Comparison of ENCODE assay signal across 16 cellular contexts in genomic region chr15:50563756-50564155, GRCh38. TPM values are rescaled to one million over a fixed set of nuclear protein-coding genes. Genes with fewer than 3 reads are reported as not detected.
DNase-seq lines count a peak whose midpoint lies in the region; ATAC-seq lines count a peak whose summit lies in the region.
"Had no signal": no experiment of that assay in that cellular context is flagged by ENCODE, and none has a peak within 500 bp of the region (broad histone marks: within the 10 kb centered on the region; RNA-seq: fewer than 3 reads in every experiment).

No MANE protein-coding gene starts in this region.

- H3K4me3 Mint-ChIP-seq in activated naive CD4-positive, alpha-beta T cell treated with anti-CD3 and anti-CD28 coated beads for 36 hours, result no peak overlapping the region
- no peak overlapping the region for H3K4me3 Mint-ChIP-seq in activated CD4-positive, alpha-beta memory T cell treated with anti-CD3 and anti-CD28 coated beads, Interleukin-2, amount 10 ng/mL, durations not matched to agents 7 days and 5 days
- H3K4me3 Mint-ChIP-seq in activated naive CD8-positive, alpha-beta T cell, result no peak overlapping the region
- H3K4me3 Mint-ChIP-seq in stimulated activated naive CD8-positive, alpha-beta T cell treated with anti-CD3 and anti-CD28 coated beads, Interleukin-15, amount 100 ng/mL, for 72 hours, result no peak overlapping the region
- H3K4me3 Mint-ChIP-seq: CD4-positive, alpha-beta T cell had no signal

- no peaks in the 10 kb centered on the region for H3K27me3 Mint-ChIP-seq in activated naive CD4-positive, alpha-beta T cell treated with anti-CD3 and anti-CD28 coated beads for 36 hours (ENCODE audit: low read depth)
- H3K27me3 Mint-ChIP-seq in activated CD4-positive, alpha-beta memory T cell treated with anti-CD3 and anti-CD28 coated beads, Interleukin-2, amount 10 ng/mL, durations not matched to agents 7 days and 5 days, result no peaks in the 10 kb centered on the region
- H3K27me3 Mint-ChIP-seq in activated naive CD8-positive, alpha-beta T cell, result no peaks in the 10 kb centered on the region
- no peaks in the 10 kb centered on the region for H3K27me3 Mint-ChIP-seq in stimulated activated naive CD8-positive, alpha-beta T cell treated with anti-CD3 and anti-CD28 coated beads, Interleukin-15, amount 100 ng/mL, for 72 hours
- H3K27me3 Mint-ChIP-seq: CD4-positive, alpha-beta T cell had no signal

- peaks cover 6% of the 10 kb centered on the region for H3K4me1 Mint-ChIP-seq in activated naive CD4-positive, alpha-beta T cell treated with anti-CD3 and anti-CD28 coated beads for 36 hours (ENCODE audit: low read depth)
- H3K4me1 Mint-ChIP-seq in activated CD4-positive, alpha-beta memory T cell treated with anti-CD3 and anti-CD28 coated beads, Interleukin-2, amount 10 ng/mL, durations not matched to agents 7 days and 5 days, result peaks cover 29% of the 10 kb centered on the region
- peaks cover 3% of the 10 kb centered on the region for H3K4me1 Mint-ChIP-seq in activated naive CD8-positive, alpha-beta T cell (ENCODE audit: low read depth)
- H3K4me1 Mint-ChIP-seq in stimulated activated naive CD8-positive, alpha-beta T cell treated with anti-CD3 and anti-CD28 coated beads, Interleukin-15, amount 100 ng/mL, for 72 hours, result peaks cover 20% of the 10 kb centered on the region

- intact Hi-C loops in activated naive CD4-positive, alpha-beta T cell treated with anti-CD3 and anti-CD28 coated beads for 36 hours (cut with micrococcal nuclease), result loop anchor here (5.0 kb wide), 1 partner anchor 56 kb away; no protein-coding TSS in a partner anchor

- H3K36me3 Mint-ChIP-seq in activated naive CD4-positive, alpha-beta T cell treated with anti-CD3 and anti-CD28 coated beads for 36 hours (ENCODE audit: low read depth), result peaks cover 19% of the 10 kb centered on the region
- peaks cover 54% of the 10 kb centered on the region for H3K36me3 Mint-ChIP-seq in activated CD4-positive, alpha-beta memory T cell treated with anti-CD3 and anti-CD28 coated beads, Interleukin-2, amount 10 ng/mL, durations not matched to agents 7 days and 5 days (ENCODE audit: low read depth)
- H3K36me3 Mint-ChIP-seq in activated naive CD8-positive, alpha-beta T cell, result peaks cover 9% of the 10 kb centered on the region

- peak; percentile 59 for ATAC-seq in stimulated activated naive CD8-positive, alpha-beta T cell treated with anti-CD3 and anti-CD28 coated beads, Interleukin-15, amount 100 ng/mL, for 72 hours
- ATAC-seq: PC-3 had no signal

- no peaks in the 10 kb centered on the region for H3K9me3 Mint-ChIP-seq in activated naive CD4-positive, alpha-beta T cell treated with anti-CD3 and anti-CD28 coated beads for 36 hours
- no peaks in the 10 kb centered on the region for H3K9me3 Mint-ChIP-seq in activated CD4-positive, alpha-beta memory T cell treated with anti-CD3 and anti-CD28 coated beads, Interleukin-2, amount 10 ng/mL, durations not matched to agents 7 days and 5 days
- H3K9me3 Mint-ChIP-seq in activated naive CD8-positive, alpha-beta T cell (ENCODE audit: low read depth), result no peaks in the 10 kb centered on the region
- no peaks in the 10 kb centered on the region for H3K9me3 Mint-ChIP-seq in stimulated activated naive CD8-positive, alpha-beta T cell treated with anti-CD3 and anti-CD28 coated beads, Interleukin-15, amount 100 ng/mL, for 72 hours
- H3K9me3 Mint-ChIP-seq: CD4-positive, alpha-beta T cell had no signal

- H3K27ac Mint-ChIP-seq in activated naive CD4-positive, alpha-beta T cell treated with anti-CD3 and anti-CD28 coated beads for 36 hours, result peak overlapping the region; percentile 75
- peak overlapping the region; percentile 26 for H3K27ac Mint-ChIP-seq in activated CD4-positive, alpha-beta memory T cell treated with anti-CD3 and anti-CD28 coated beads, Interleukin-2, amount 10 ng/mL, durations not matched to agents 7 days and 5 days
- peak overlapping the region; percentile 56 for H3K27ac Mint-ChIP-seq in activated naive CD8-positive, alpha-beta T cell
- no peak overlapping the region for H3K27ac Mint-ChIP-seq in stimulated activated naive CD8-positive, alpha-beta T cell treated with anti-CD3 and anti-CD28 coated beads, Interleukin-15, amount 100 ng/mL, for 72 hours

- POLR2A ChIA-PET in activated CD4-positive, alpha-beta memory T cell treated with anti-CD3 and anti-CD28 coated beads, Interleukin-2, amount 10 ng/mL, durations not matched to agents 7 days and 5 days (lab: Charles Lee), result no interaction called here

- CTCF ChIA-PET in activated naive CD4-positive, alpha-beta T cell treated with anti-CD3 and anti-CD28 coated beads for 36 hours (lab: Charles Lee), result interaction anchor here (1.4 kb wide), 1 partner anchor 15 kb away, joined by 4 read pairs; no protein-coding TSS in a partner anchor
- CTCF ChIA-PET in activated CD4-positive, alpha-beta memory T cell treated with anti-CD3 and anti-CD28 coated beads, Interleukin-2, amount 10 ng/mL, durations not matched to agents 7 days and 5 days (lab: Charles Lee), result interaction anchor here (1.4 kb wide), 1 partner anchor 89 kb away, joined by 3 read pairs; no protein-coding TSS in a partner anchor

- DNase-seq in activated naive CD4-positive, alpha-beta T cell treated with anti-CD3 and anti-CD28 coated beads for 36 hours, result no peak
- no peak for DNase-seq in activated naive CD4-positive, alpha-beta T cell (lab: John Stamatoyannopoulos, UW)
- no peak for DNase-seq in activated CD4-positive, alpha-beta memory T cell treated with anti-CD3 and anti-CD28 coated beads, Interleukin-2, amount 10 ng/mL, durations not matched to agents 7 days and 5 days
- DNase-seq in stimulated activated naive CD8-positive, alpha-beta T cell treated with anti-CD3 and anti-CD28 coated beads, Interleukin-15, amount 100 ng/mL, for 72 hours, result no peak
- DNase-seq in AG08396 (ENCODE audit: low spot score) (no peak), NCI-H1436 (lab: John Stamatoyannopoulos, UW) (no peak)
- DNase-seq: BE2C; CD4-positive, alpha-beta T cell; H7; NCI-H1092; NCI-H510A treated with DMSO at 0.1 percent for 48 hours; NCI-H82; PC-3 had no signal

RNA-seq across cellular contexts. Expression of gene USP50, which starts 17.3 kb away (rescaled TPM):
- total RNA-seq in activated naive CD4-positive, alpha-beta T cell treated with anti-CD3 and anti-CD28 coated beads for 36 hours, result not detected
- not detected for total RNA-seq in activated CD4-positive, alpha-beta memory T cell treated with anti-CD3 and anti-CD28 coated beads, Interleukin-2, amount 10 ng/mL, durations not matched to agents 7 days and 5 days
- total RNA-seq: H7, HT-29, MCF 10A, PC-3 had no signal

Comparison
In these comparisons a context has a peak if more than half of its experiments do, and no peak if none do; other contexts are left out.
1. H3K27ac Mint-ChIP-seq: peak in activated naive CD4-positive, alpha-beta T cell treated with anti-CD3 and anti-CD28 coated beads for 36 hours (single experiment), activated CD4-positive, alpha-beta memory T cell treated with anti-CD3 and anti-CD28 coated beads, Interleukin-2, amount 10 ng/mL, durations not matched to agents 7 days and 5 days (single experiment) and activated naive CD8-positive, alpha-beta T cell (single experiment); none in stimulated activated naive CD8-positive, alpha-beta T cell treated with anti-CD3 and anti-CD28 coated beads, Interleukin-15, amount 100 ng/mL, for 72 hours (0 of 2).